8 cellular contexts compared by ENCODE assay signal in the genomic region with DNA sequence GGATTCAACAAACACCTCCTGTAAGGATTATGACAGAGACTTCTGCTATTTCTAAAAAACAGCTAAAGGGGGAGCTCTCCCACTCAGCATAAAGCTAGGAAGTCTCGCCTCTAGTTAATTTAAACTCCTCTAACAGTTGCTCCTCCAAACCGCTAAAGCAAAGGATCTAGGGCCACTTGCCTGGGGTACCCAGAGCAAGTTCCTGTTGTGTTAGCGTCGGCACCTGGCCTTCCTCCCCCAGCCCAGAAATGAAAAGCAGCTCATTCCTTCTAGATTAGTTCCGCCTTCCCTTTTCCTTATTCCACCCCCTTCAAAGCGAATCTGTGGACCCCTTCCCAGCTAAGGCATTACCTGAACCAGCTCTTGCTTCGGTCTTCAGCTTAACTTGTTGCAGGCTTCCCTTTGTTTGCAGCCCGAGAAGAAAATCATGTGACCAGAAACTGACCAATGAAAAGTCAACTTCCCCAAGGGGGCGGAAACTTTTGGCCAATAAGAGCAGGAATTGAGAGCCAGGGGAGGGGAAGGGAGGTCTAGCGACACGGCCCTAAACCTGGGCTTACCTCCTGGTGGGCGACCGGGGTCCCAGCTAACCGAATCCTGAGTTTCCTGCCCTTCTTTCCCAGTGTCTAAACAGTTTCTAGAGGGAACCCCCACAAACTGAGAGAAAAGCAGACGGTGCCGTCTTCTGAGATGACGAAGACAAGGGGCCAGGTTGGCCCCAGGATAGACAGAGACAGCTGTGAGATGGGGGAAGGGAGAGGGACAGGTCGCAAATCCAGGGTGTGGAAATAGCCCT. TPM values are rescaled to one million over a fixed set of nuclear protein-coding genes. Genes with fewer than 3 reads are reported as not detected.
A peak's percentile ranks its signal among the peaks of the same experiment; 100 is the strongest.
DNase-seq lines count a peak whose midpoint lies in the region; ATAC-seq and TF ChIP-seq lines count a peak whose summit lies in the region.

A gene with protein sequence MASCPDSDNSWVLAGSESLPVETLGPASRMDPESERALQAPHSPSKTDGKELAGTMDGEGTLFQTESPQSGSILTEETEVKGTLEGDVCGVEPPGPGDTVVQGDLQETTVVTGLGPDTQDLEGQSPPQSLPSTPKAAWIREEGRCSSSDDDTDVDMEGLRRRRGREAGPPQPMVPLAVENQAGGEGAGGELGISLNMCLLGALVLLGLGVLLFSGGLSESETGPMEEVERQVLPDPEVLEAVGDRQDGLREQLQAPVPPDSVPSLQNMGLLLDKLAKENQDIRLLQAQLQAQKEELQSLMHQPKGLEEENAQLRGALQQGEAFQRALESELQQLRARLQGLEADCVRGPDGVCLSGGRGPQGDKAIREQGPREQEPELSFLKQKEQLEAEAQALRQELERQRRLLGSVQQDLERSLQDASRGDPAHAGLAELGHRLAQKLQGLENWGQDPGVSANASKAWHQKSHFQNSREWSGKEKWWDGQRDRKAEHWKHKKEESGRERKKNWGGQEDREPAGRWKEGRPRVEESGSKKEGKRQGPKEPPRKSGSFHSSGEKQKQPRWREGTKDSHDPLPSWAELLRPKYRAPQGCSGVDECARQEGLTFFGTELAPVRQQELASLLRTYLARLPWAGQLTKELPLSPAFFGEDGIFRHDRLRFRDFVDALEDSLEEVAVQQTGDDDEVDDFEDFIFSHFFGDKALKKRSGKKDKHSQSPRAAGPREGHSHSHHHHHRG (minus strand): TSS at position 382 of the 796 bp plus-strand sequence. CDS start 2,378 bp downstream, outside the sequence.

- peak within 1 kb of the TSS; percentile 99 for H3K4me3 Mint-ChIP-seq in T-helper 17 cell

- H3K4me1 Mint-ChIP-seq in T-helper 17 cell, result peaks cover 62% of the 10 kb centered on the region

- no peak for TF ChIP-seq EP300 in upper lobe of left lung (IDR thresholded peaks at IDR 0.05)

- no peak within 1 kb of the TSS for H2AK5ac ChIP-seq in trophoblast cell (ENCODE audit: low read length)

- H3K9me3 ChIP-seq in T-helper 17 cell (ENCODE audit: control insufficient read depth, low read length, poor library complexity, severe bottlenecking) (no peaks in the 10 kb centered on the region), heart left ventricle (no peaks in the 10 kb centered on the region), trophoblast cell (ENCODE audit: insufficient read depth, low read depth, low read length) (no peaks in the 10 kb centered on the region), upper lobe of left lung (no peaks in the 10 kb centered on the region)

- peak within 1 kb of the TSS; percentile 23 for H2BK5ac ChIP-seq in trophoblast cell (ENCODE audit: low read depth, low read length, poor library complexity)

- H3K4me3 ChIP-seq in heart left ventricle (peak within 1 kb of the TSS; percentile 38 to 82 (median 61)), trophoblast cell (ENCODE audit: low read depth, low read length) (peak within 1 kb of the TSS; percentile 68), upper lobe of left lung (peak within 1 kb of the TSS; percentile 11 to 75 (median 56))

- peak within 1 kb of the TSS; percentile 47 for H3K14ac ChIP-seq in trophoblast cell (ENCODE audit: low read length)

- TF ChIP-seq POLR2A in GM10847 (IDR thresholded peaks at IDR 0.05; ENCODE audit: extremely low read depth, insufficient read length) (peak; percentile 9), heart left ventricle (IDR thresholded peaks at IDR 0.05) (peak in 1 of 2 donors; percentile 47), upper lobe of left lung (IDR thresholded peaks at IDR 0.05) (peak in 3 of 4 donors; percentile 28 to 68 (median 41))

- no peak within 1 kb of the TSS for H3K4ac ChIP-seq in trophoblast cell (ENCODE audit: low read depth, low read length)

- H3K27me3 Mint-ChIP-seq in T-helper 17 cell, result no peaks in the 10 kb centered on the region

- peak within 1 kb of the TSS; percentile 89 for H3K9ac ChIP-seq in trophoblast cell (ENCODE audit: low read length)

- H4K8ac ChIP-seq in trophoblast cell (ENCODE audit: low read depth, low read length), result peak within 1 kb of the TSS; percentile 69

- H2BK12ac ChIP-seq in trophoblast cell (ENCODE audit: low read length), result no peak within 1 kb of the TSS

- peak within 1 kb of the TSS; percentile 100 for H3K27ac Mint-ChIP-seq in T-helper 17 cell

- WGBS in heart left ventricle, 4 donors, result 0 to 1% (median 1%) methylated on average over 18 of the region's 18 CpGs
- WGBS in trophoblast cell (ENCODE audit: extremely low coverage, insufficient coverage, insufficient read length), result no CpG with 5 or more reads among the region's 18 CpGs
- 0 to 1% methylated on average over 18 of the region's 18 CpGs for WGBS in upper lobe of left lung, 2 donors

- ATAC-seq in HG02870 (IDR thresholded peaks at IDR 0.05; ENCODE audit: unreplicated experiment) (peak; percentile 61), T-helper 17 cell (peak; percentile 44), heart left ventricle (peak; percentile 79 to 90 (median 82)), upper lobe of left lung (ENCODE audit: low FRiP score in 2 of 2) (peak; percentile 81 to 92)

- peak; percentile 88 to 97 for DNase-seq in NCI-H187 (lab: John Stamatoyannopoulos, UW)
- peak; percentile 55 to 77 (median 71) for DNase-seq in T-helper 17 cell
- DNase-seq in amygdala (lab: John Stamatoyannopoulos, UW), result peak in 52 of 56 donors; percentile 39 to 90 (median 68)
- DNase-seq in heart left ventricle, result peak; percentile 68 to 89 (median 79)
- peak; percentile 83 to 96 for DNase-seq in trophoblast cell
- DNase-seq in upper lobe of left lung, result peak in 1 of 2 donors; percentile 85

- peak within 1 kb of the TSS; percentile 29 for H2BK120ac ChIP-seq in trophoblast cell (ENCODE audit: insufficient read depth, low read length, poor library complexity)

- H3K36me3 Mint-ChIP-seq in T-helper 17 cell (ENCODE audit: low read depth), result peaks cover 10% of the 10 kb centered on the region

- H3K23ac ChIP-seq in trophoblast cell (ENCODE audit: low read length), result no peak within 1 kb of the TSS

- H3K18ac ChIP-seq in trophoblast cell (ENCODE audit: low read length), result peak within 1 kb of the TSS; percentile 54

- no peaks in the 10 kb centered on the region for H3K27me3 ChIP-seq in heart left ventricle
- no peaks in the 10 kb centered on the region for H3K27me3 ChIP-seq in trophoblast cell (ENCODE audit: insufficient read depth, low read length)
- no peaks in the 10 kb centered on the region for H3K27me3 ChIP-seq in upper lobe of left lung

- H3K36me3 ChIP-seq in heart left ventricle (peaks cover 0 to 24% (median 19%) of the 10 kb centered on the region in 9 donors), trophoblast cell (ENCODE audit: control insufficient read depth in 1 of 2, insufficient read depth in 2 of 2, low read length in 2 of 2) (peaks cover 18 to 20% of the 10 kb centered on the region in 2 experiments), upper lobe of left lung (peaks cover 6 to 21% (median 15%) of the 10 kb centered on the region in 4 donors)

- H3K27ac ChIP-seq in heart left ventricle (peak within 1 kb of the TSS; percentile 59 to 85 (median 79)), trophoblast cell (ENCODE audit: low read depth, low read length) (peak within 1 kb of the TSS; percentile 61), upper lobe of left lung (peak within 1 kb of the TSS; percentile 73 to 85 (median 76))

- peaks cover 2% of the 10 kb centered on the region for H3K79me1 ChIP-seq in trophoblast cell (ENCODE audit: low read length)

- H3K4me1 ChIP-seq in heart left ventricle, result peaks cover 8 to 74% (median 48%) of the 10 kb centered on the region in 12 donors
- H3K4me1 ChIP-seq in trophoblast cell (ENCODE audit: control insufficient read depth in 1 of 2, insufficient read depth in 2 of 2, low read length in 2 of 2), result peaks cover 15 to 22% of the 10 kb centered on the region in 2 experiments
- H3K4me1 ChIP-seq in upper lobe of left lung, result peaks cover 40 to 72% (median 51%) of the 10 kb centered on the region in 4 donors

- intact Hi-C loops in heart left ventricle (cut with DNase I), result loop anchor here in 5 of 10 donors (5.0 to 10.0 kb wide), 4 partner anchors 61 to 126 kb away; a partner anchor contains a TSS

- H2AFZ ChIP-seq in trophoblast cell (ENCODE audit: insufficient read depth, low read length, poor library complexity), result peak within 1 kb of the TSS; percentile 48

- peak within 1 kb of the TSS; percentile 61 for H4K12ac ChIP-seq in trophoblast cell (ENCODE audit: low read depth, low read length)

- H4K91ac ChIP-seq in trophoblast cell (ENCODE audit: low read depth, low read length), result peak within 1 kb of the TSS; percentile 40

- TF ChIP-seq CTCF in heart left ventricle (IDR thresholded peaks at IDR 0.05) (peak in 8 of 12 donors; percentile 6 to 45 (median 23)), upper lobe of left lung (IDR thresholded peaks at IDR 0.05) (peak in 2 of 6 experiments; percentile 6 to 15)

- no peaks in the 10 kb centered on the region for H3K79me2 ChIP-seq in trophoblast cell (ENCODE audit: control insufficient read depth, insufficient read depth, low read length, poor library complexity)

- H3K4me2 ChIP-seq in trophoblast cell (ENCODE audit: low read length), result peak within 1 kb of the TSS; percentile 99

RNA-seq across cellular contexts. Expression of the gene that starts here (rescaled TPM):
- 100 to 1,000 TPM; 634 to 767 TPM for total RNA-seq in T-helper 17 cell
- 10 to 100 TPM; 38.2 to 70.4 (median 51.7) TPM for total RNA-seq in heart left ventricle
- polyA plus RNA-seq in heart left ventricle, result 10 to 100 TPM; 36.9 to 38.2 TPM
- polyA plus RNA-seq in trophoblast cell (2013), result 24.7 and 25.5 TPM in 2 replicates
- 100 to 1,000 TPM in 1 of 6 donors, 10 to 100 TPM in 5; 72.1 to 108 (median 83.7) TPM for total RNA-seq in upper lobe of left lung

Comparison
In these comparisons a context has a peak if more than half of its experiments do, and no peak if none do; other contexts are left out.
1. RNA of the gene that starts here (total RNA-seq): 634 to 767 TPM in T-helper 17 cell; 72.1 to 108 TPM in upper lobe of left lung and 38.2 to 70.4 TPM in heart left ventricle; every median in the first group is over 4 times any median in the second.
2. Peak in every context shown above with its lines, with median percentiles within 50 percentile points of each other: ATAC-seq, H3K27ac ChIP-seq and H3K4me3 ChIP-seq.